15 cellular contexts compared by ENCODE assay signal in genomic region chr3:127565711-127566110, GRCh38. TPM values are rescaled to one million over a fixed set of nuclear protein-coding genes. Genes with fewer than 3 reads are reported as not detected.
DNase-seq lines count a peak whose midpoint lies in the region; ATAC-seq and TF ChIP-seq lines count a peak whose summit lies in the region.
"Had no signal": no experiment of that assay in that cellular context is flagged by ENCODE, and none has a peak within 500 bp of the region (broad histone marks: within the 10 kb centered on the region; RNA-seq: fewer than 3 reads in every experiment).

No MANE protein-coding gene starts in this region.

- H3K9me3 ChIP-seq in HEK293 (ENCODE audit: control insufficient read depth, insufficient read depth, low read depth, low read length) (no peaks in the 10 kb centered on the region), left ventricle myocardium inferior (replicated peaks) (no peaks in the 10 kb centered on the region), heart right ventricle (no peaks in the 10 kb centered on the region)

- H3K27me3 Mint-ChIP-seq in activated naive CD8-positive, alpha-beta T cell treated with anti-CD3 and anti-CD28 coated beads for 36 hours, result no peaks in the 10 kb centered on the region

- H3K4me1 Mint-ChIP-seq in activated naive CD8-positive, alpha-beta T cell treated with anti-CD3 and anti-CD28 coated beads for 36 hours, result no peaks in the 10 kb centered on the region

- no peak overlapping the region for H3K27ac Mint-ChIP-seq in activated naive CD8-positive, alpha-beta T cell treated with anti-CD3 and anti-CD28 coated beads for 36 hours
- H3K27ac Mint-ChIP-seq: B cell; CD4-positive, alpha-beta memory T cell had no signal

- DNase-seq in ACHN (peak; percentile 35), kidney tubule cell (ENCODE audit: low spot score) (peak; percentile 34), left ventricle myocardium inferior (no peak), pons (ENCODE audit: low spot score) (no peak), heart right ventricle (no peak)
- DNase-seq in activated naive CD8-positive, alpha-beta T cell treated with anti-CD3 and anti-CD28 coated beads for 36 hours, result no peak
- DNase-seq: CD4-positive, alpha-beta memory T cell; H7; KBM-7; NCI-H1092; NCI-H69; NK-92 treated with Interleukin-12 subunit alpha and Interleukin-12 subunit beta, amount 100 ng/mL, for 24 hours had no signal

- H3K4me3 Mint-ChIP-seq in activated naive CD8-positive, alpha-beta T cell treated with anti-CD3 and anti-CD28 coated beads for 36 hours, result no peak overlapping the region
- H3K4me3 Mint-ChIP-seq: B cell; CD4-positive, alpha-beta memory T cell had no signal

- POLR2A ChIA-PET in HEK293 (lab: Yijun Ruan, JAX), result interaction anchor here (1.2 kb wide), 1 partner anchor 598 kb away, joined by 3 read pairs; no protein-coding TSS in a partner anchor

- in situ Hi-C loops in ACHN (cut with HindIII; ENCODE audit: low pct_ligation_motif_present, low pct_unique_long_range_greater_than_20kb, low sequenced_read_pairs), result no loop called here

- CTCF ChIA-PET in HEK293 (lab: Yijun Ruan, JAX), result interaction anchor here (0.9 to 3.0 kb wide), 2 partner anchors 9 to 18 kb away, joined by 3 to 17 read pairs; no protein-coding TSS in a partner anchor

- H3K27me3 ChIP-seq in left ventricle myocardium inferior (ENCODE audit: low read depth) (peaks cover 10% of the 10 kb centered on the region), heart right ventricle (peaks cover 0 to 14% (median 0%) of the 10 kb centered on the region in 7 donors)

- intact Hi-C loops in left ventricle myocardium inferior (cut with micrococcal nuclease) (no loop called here), heart right ventricle (cut with DNase I) (no loop called here)

- no peaks in the 10 kb centered on the region for H3K9me3 Mint-ChIP-seq in activated naive CD8-positive, alpha-beta T cell treated with anti-CD3 and anti-CD28 coated beads for 36 hours

- no peaks in the 10 kb centered on the region for H3K36me3 Mint-ChIP-seq in activated naive CD8-positive, alpha-beta T cell treated with anti-CD3 and anti-CD28 coated beads for 36 hours

- no peak overlapping the region for H3K4me3 ChIP-seq in HEK293 (ENCODE audit: low read depth, low read length)
- no peak overlapping the region for H3K4me3 ChIP-seq in left ventricle myocardium inferior
- no peak overlapping the region for H3K4me3 ChIP-seq in heart right ventricle

- 75 to 79% methylated on average over 7 of the region's 7 CpGs for WGBS in heart right ventricle, 2 donors

- TF ChIP-seq CTCF in HEK293 (tag by site-specific recombination; IDR thresholded peaks at IDR 0.05) (no peak), left ventricle myocardium inferior (IDR thresholded peaks at IDR 0.05; ENCODE audit: borderline replicate concordance) (no peak), heart right ventricle (IDR thresholded peaks at IDR 0.05) (no peak)

- no peak overlapping the region for H3K27ac ChIP-seq in HEK293 (ENCODE audit: extremely low read depth, low read depth, low read length)
- H3K27ac ChIP-seq in left ventricle myocardium inferior (replicated peaks), result no peak overlapping the region
- H3K27ac ChIP-seq in heart right ventricle, result no peak overlapping the region

- H3K36me3 ChIP-seq in HEK293 (ENCODE audit: control insufficient read depth in 2 of 2, insufficient read depth in 1 of 2, low read length in 2 of 2), result peaks cover 0 to 7% of the 10 kb centered on the region in 2 experiments; a peak in 1 of 3 replicates
- peaks cover 8% of the 10 kb centered on the region for H3K36me3 ChIP-seq in left ventricle myocardium inferior
- peaks cover 0 to 7% (median 4%) of the 10 kb centered on the region in 9 donors for H3K36me3 ChIP-seq in heart right ventricle

- no peaks in the 10 kb centered on the region for H3K4me1 ChIP-seq in HEK293 (ENCODE audit: control insufficient read depth, insufficient read depth, low read length)
- no peaks in the 10 kb centered on the region for H3K4me1 ChIP-seq in left ventricle myocardium inferior
- H3K4me1 ChIP-seq in heart right ventricle, result no peaks in the 10 kb centered on the region

- ATAC-seq in SK-N-SH treated with all-trans-retinoic acid at 6 μM for 48 hours, result peak; percentile 37
- no peak for ATAC-seq in heart right ventricle

TF ChIP-seq in HEK293, 187 proteins besides CTCF, POLR2A, EP300 and RAD21:
- no peak for TF ChIP-seq KLF17 (tag by site-specific recombination; IDR thresholded peaks at IDR 0.05)
- TF ChIP-seq ZBTB6 (tag by site-specific recombination; IDR thresholded peaks at IDR 0.05), result peak; percentile 17; the same call in 1 of the 2 replicates

TF ChIP-seq in SK-N-SH treated with all-trans-retinoic acid at 6 μM for 48 hours, 23 proteins besides CTCF, POLR2A, EP300 and RAD21:
- TF ChIP-seq ZC3H10 (CRISPR knock-in tag; IDR thresholded peaks at IDR 0.05) (no peak), TSHZ2 (CRISPR knock-in tag; IDR thresholded peaks at IDR 0.05) (no peak), CREB5 (CRISPR knock-in tag; IDR thresholded peaks at IDR 0.05; ENCODE audit: low read depth) (no peak), ARNTL (CRISPR knock-in tag; IDR thresholded peaks at IDR 0.05; ENCODE audit: borderline replicate concordance, low read depth) (no peak), GLIS3 (CRISPR knock-in tag; IDR thresholded peaks at IDR 0.05) (no peak), BACH2 (CRISPR knock-in tag; IDR thresholded peaks at IDR 0.05; ENCODE audit: borderline replicate concordance) (no peak), TOX (CRISPR knock-in tag; IDR thresholded peaks at IDR 0.05; ENCODE audit: borderline replicate concordance) (no peak), SNAI2 (CRISPR knock-in tag; IDR thresholded peaks at IDR 0.05) (no peak), ZNF565 (CRISPR knock-in tag; conservative IDR thresholded peaks at IDR 0.05; ENCODE audit: low read depth) (no peak), ZNF8 (CRISPR knock-in tag; IDR thresholded peaks at IDR 0.05) (no peak), POU6F1 (CRISPR knock-in tag; IDR thresholded peaks at IDR 0.05; ENCODE audit: borderline replicate concordance, low read depth) (no peak), ESRRG (CRISPR knock-in tag; IDR thresholded peaks at IDR 0.05) (no peak), OSR1 (CRISPR knock-in tag; IDR thresholded peaks at IDR 0.05) (no peak), TCF4 (CRISPR knock-in tag; IDR thresholded peaks at IDR 0.05; ENCODE audit: borderline replicate concordance) (no peak), ISL1 (CRISPR knock-in tag; IDR thresholded peaks at IDR 0.05) (no peak)

RNA-seq across cellular contexts. Expression of gene TPRA1, which starts 24.8 kb away (rescaled TPM):
- total RNA-seq in left ventricle myocardium inferior (17.4 TPM), heart right ventricle (10 to 100 TPM; 11.0 to 24.2 (median 16.3) TPM)
- total RNA-seq in activated naive CD8-positive, alpha-beta T cell treated with anti-CD3 and anti-CD28 coated beads for 36 hours, result 10 to 100 TPM; 29.4 to 32.3 TPM
- 10 to 100 TPM; 19.5 to 26.0 TPM for polyA plus RNA-seq in heart right ventricle

RNA-seq across cellular contexts. Expression of gene MCM2, which starts 32.5 kb away (rescaled TPM):
- 7.6 TPM for total RNA-seq in left ventricle myocardium inferior
- 100 to 1,000 TPM; 311 to 325 TPM for total RNA-seq in activated naive CD8-positive, alpha-beta T cell treated with anti-CD3 and anti-CD28 coated beads for 36 hours
- 10 to 100 TPM in 2 of 10 donors, 1 to 10 TPM in 8; 4.1 to 10.9 (median 7.0) TPM for total RNA-seq in heart right ventricle
- 1 to 10 TPM; 1.1 to 3.6 TPM for polyA plus RNA-seq in heart right ventricle

Comparison
In these comparisons a context has a peak if more than half of its experiments do, and no peak if none do; other contexts are left out.
1. DNase-seq: peak in ACHN (single experiment) and kidney tubule cell (single experiment); none in left ventricle myocardium inferior (single experiment), pons (single experiment), activated naive CD8-positive, alpha-beta T cell treated with anti-CD3 and anti-CD28 coated beads for 36 hours (single experiment) and heart right ventricle (0 of 2).
2. RNA of gene MCM2, which starts 32.5 kb away (total RNA-seq): 311 to 325 TPM in activated naive CD8-positive, alpha-beta T cell treated with anti-CD3 and anti-CD28 coated beads for 36 hours; 7.6 TPM in left ventricle myocardium inferior (single experiment) and 4.1 to 10.9 TPM in heart right ventricle; every median in the first group is over 10 times any median in the second.